ENCODE assay signal across 36 cellular contexts in the genomic region with DNA sequence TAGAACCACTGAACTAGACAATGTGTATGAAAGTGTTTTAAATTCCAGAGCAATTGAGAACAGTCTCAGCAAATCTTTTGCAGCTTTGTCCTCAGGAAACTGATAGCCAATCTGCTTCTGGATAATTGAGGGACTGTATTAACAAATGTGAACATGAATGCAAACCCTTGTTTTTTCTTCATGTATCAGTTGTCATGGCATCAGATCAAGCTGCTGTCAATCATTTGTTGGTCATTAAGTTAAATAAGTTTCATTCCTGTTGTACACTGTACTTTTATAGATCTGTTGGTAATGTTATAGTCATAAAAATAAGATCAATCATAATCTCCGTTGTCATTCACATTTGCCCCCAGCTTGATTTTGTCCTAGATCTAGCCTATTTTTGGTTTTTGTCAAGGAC.
DNase-seq lines count a peak whose midpoint lies in the region; ATAC-seq, FAIRE-seq and TF ChIP-seq lines count a peak whose summit lies in the region.
"Had no signal": no experiment of that assay in that cellular context is flagged by ENCODE, and none has a peak within 500 bp of the region (broad histone marks: within the 10 kb centered on the region; RNA-seq: fewer than 3 reads in every experiment).

No MANE protein-coding gene starts in this region.

- no peak for TF ChIP-seq EP300 in K562 (IDR thresholded peaks at IDR 0.05; ENCODE audit: low read length)

- no peaks in the 10 kb centered on the region for H3K4me1 ChIP-seq in K562 (replicated peaks in 1 of 2; ENCODE audit: control insufficient read depth in 2 of 2, insufficient read depth in 2 of 2, low read length in 2 of 2)
- no peaks in the 10 kb centered on the region for H3K4me1 ChIP-seq in neural progenitor cell
- H3K4me1 ChIP-seq in BE2C: 0 out of 2 replicates have a peak, but pooled peaks cover 2% of the 10 kb centered on the region
- H3K4me1 ChIP-seq: A549; BLaER1; BLaER1 treated with 17β-estradiol and CSF1 and Interleukin-3, amounts not matched to agents 10 nM and 100 nM; Caco-2 had no signal

- WGBS in K562 (ENCODE audit: insufficient coverage, low coverage, missing lambda C conversion rate): 15% methylated on average over 1 of the region's 1 CpG

- no peak overlapping the region for H3K4me3 ChIP-seq in K562
- H3K4me3 ChIP-seq in neural progenitor cell: no peak overlapping the region
- H3K4me3 ChIP-seq in BE2C (ENCODE audit: low read depth, low read length): no peak overlapping the region
- no peak overlapping the region for H3K4me3 ChIP-seq in WERI-Rb-1 (ENCODE audit: low read depth, low read length)
- H3K4me3 ChIP-seq in MG63: no peak overlapping the region
- H3K4me3 ChIP-seq: A549; BLaER1; BLaER1 treated with 17β-estradiol and CSF1 and Interleukin-3, amounts not matched to agents 10 nM and 100 nM had no signal

- FAIRE-seq in K562 (lab: Jason Lieb, UNC): no peak
- FAIRE-seq: A204.1, A549, D721Med had no signal

- no peak overlapping the region for H3K4me2 ChIP-seq in K562 (ENCODE audit: insufficient read depth, low read length)
- no peak overlapping the region for H3K4me2 ChIP-seq in neural progenitor cell
- H3K4me2 ChIP-seq: A549; BLaER1; BLaER1 treated with 17β-estradiol and CSF1 and Interleukin-3, amounts not matched to agents 10 nM and 100 nM had no signal

- no peaks in the 10 kb centered on the region for H3F3A ChIP-seq in neural progenitor cell (ENCODE audit: low read depth)

- H3K4me3 Mint-ChIP-seq in neural crest cell: no peak overlapping the region
- no peak overlapping the region for H3K4me3 Mint-ChIP-seq in neural progenitor cell
- H3K4me3 Mint-ChIP-seq: B cell; CD14-positive monocyte; CD4-positive, alpha-beta memory T cell; CD4-positive, alpha-beta T cell; CD8-positive, alpha-beta memory T cell; CD8-positive, alpha-beta T cell had no signal

- no peak overlapping the region for H2AFZ ChIP-seq in K562 (ENCODE audit: low read depth, low read length)
- no peak overlapping the region for H2AFZ ChIP-seq in neural progenitor cell (replicated peaks)

- no peak for TF ChIP-seq POLR2A in K562 (conservative IDR thresholded peaks at IDR 0.05)

- no peaks in the 10 kb centered on the region for H3K36me3 ChIP-seq in K562 (ENCODE audit: control insufficient read depth, insufficient read depth, low read length)
- no peaks in the 10 kb centered on the region for H3K36me3 ChIP-seq in neural progenitor cell
- no peaks in the 10 kb centered on the region for H3K36me3 ChIP-seq in BE2C
- H3K36me3 ChIP-seq in WERI-Rb-1: no peaks in the 10 kb centered on the region
- no peaks in the 10 kb centered on the region for H3K36me3 ChIP-seq in MG63
- H3K36me3 ChIP-seq: BLaER1; BLaER1 treated with 17β-estradiol and CSF1 and Interleukin-3, amounts not matched to agents 10 nM and 100 nM had no signal

- no peaks in the 10 kb centered on the region for H3K36me3 Mint-ChIP-seq in neural crest cell (ENCODE audit: low read depth)
- H3K36me3 Mint-ChIP-seq in neural progenitor cell: no peaks in the 10 kb centered on the region
- H3K36me3 Mint-ChIP-seq: CD14-positive monocyte; CD4-positive, CD25-positive, alpha-beta regulatory T cell; CD8-positive, alpha-beta memory T cell; CD8-positive, alpha-beta T cell had no signal

- H3K79me2 ChIP-seq in K562 (ENCODE audit: control insufficient read depth, insufficient read depth, low read length) (no peaks in the 10 kb centered on the region), neural progenitor cell (ENCODE audit: low read depth) (no peaks in the 10 kb centered on the region)

- POLR2A ChIA-PET in HEK293T (lab: Yijun Ruan, JAX): no interaction called here
- POLR2A ChIA-PET in K562 (lab: Yijun Ruan, JAX): interaction anchor here (0.8 kb wide), 1 partner anchor 13 kb away, joined by 3 read pairs; no protein-coding TSS in a partner anchor

- ATAC-seq in K562: no peak
- ATAC-seq: A549; CD8-positive, alpha-beta T cell had no signal

- H3K27me3 ChIP-seq in K562 (ENCODE audit: control insufficient read depth in 2 of 2, insufficient read depth in 2 of 2, low read length in 2 of 2) (peaks cover 24 to 33% of the 10 kb centered on the region in 2 experiments; a peak in 3 of 5 replicates), neural progenitor cell (no peaks in the 10 kb centered on the region), BE2C (no peaks in the 10 kb centered on the region), WERI-Rb-1 (ENCODE audit: insufficient read depth, low read depth, severe bottlenecking) (no peaks in the 10 kb centered on the region), MG63 (no peaks in the 10 kb centered on the region)
- H3K27me3 ChIP-seq: BLaER1; BLaER1 treated with 17β-estradiol and CSF1 and Interleukin-3, amounts not matched to agents 10 nM and 100 nM had no signal

- H3K9me1 ChIP-seq in K562 (ENCODE audit: control insufficient read depth, insufficient read depth, low read length): no peaks in the 10 kb centered on the region

- in situ Hi-C loops in K562 (cut with MboI): no loop called here

- H3K9me3 ChIP-seq in K562 (replicated peaks; ENCODE audit: control insufficient read depth, insufficient read depth, low read depth, low read length) (no peaks in the 10 kb centered on the region), neural progenitor cell (ENCODE audit: low read depth) (no peaks in the 10 kb centered on the region), BE2C (no peaks in the 10 kb centered on the region), WERI-Rb-1 (ENCODE audit: severe bottlenecking) (no peaks in the 10 kb centered on the region), MG63 (no peaks in the 10 kb centered on the region)
- H3K9me3 ChIP-seq: A549, BLaER1, Caco-2 had no signal

- H3K27ac Mint-ChIP-seq in neural crest cell (ENCODE audit: unreplicated experiment): peak overlapping the region; percentile 32
- peak overlapping the region; percentile 6 for H3K27ac Mint-ChIP-seq in neural progenitor cell
- H3K27ac Mint-ChIP-seq: B cell; CD14-positive monocyte; CD4-positive, alpha-beta memory T cell; CD4-positive, alpha-beta T cell; CD4-positive, CD25-positive, alpha-beta regulatory T cell; CD8-positive, alpha-beta memory T cell; CD8-positive, alpha-beta T cell had no signal

- H3K27ac ChIP-seq in K562 (ENCODE audit: extremely low read depth, low read depth, low read length) (no peak overlapping the region), neural progenitor cell (no peak overlapping the region), WERI-Rb-1 (no peak overlapping the region)
- H3K27ac ChIP-seq: 22Rv1; A549; BLaER1; BLaER1 treated with 17β-estradiol and CSF1 and Interleukin-3, amounts not matched to agents 10 nM and 100 nM; C4-2B had no signal

- no peaks in the 10 kb centered on the region for H3K27me3 Mint-ChIP-seq in neural crest cell (ENCODE audit: low read depth)
- H3K27me3 Mint-ChIP-seq in neural progenitor cell (ENCODE audit: insufficient read depth, low read depth): peaks cover 6% of the 10 kb centered on the region

- H3K9me3 Mint-ChIP-seq in neural crest cell (no peaks in the 10 kb centered on the region), neural progenitor cell (no peaks in the 10 kb centered on the region)
- H3K9me3 Mint-ChIP-seq: CD4-positive, alpha-beta T cell; CD8-positive, alpha-beta memory T cell had no signal

- intact Hi-C loops in K562 (cut with micrococcal nuclease): no loop called here

- no peaks in the 10 kb centered on the region for H4K20me1 ChIP-seq in K562 (replicated peaks; ENCODE audit: control insufficient read depth, insufficient read depth, low read length)
- no peaks in the 10 kb centered on the region for H4K20me1 ChIP-seq in neural progenitor cell (ENCODE audit: low read depth)
- H4K20me1 ChIP-seq: BLaER1; BLaER1 treated with 17β-estradiol and CSF1 and Interleukin-3, amounts not matched to agents 10 nM and 100 nM had no signal

- DNase-seq in HEK293T (ENCODE audit: extremely low spot score) (no peak), K562 (ENCODE audit: extremely low read depth in 1 of 4, low spot score in 3 of 4) (no peak), neural crest cell (ENCODE audit: low read depth, low spot score) (no peak), neural progenitor cell (ENCODE audit: low spot score) (no peak), BE2C (no peak), WERI-Rb-1 (no peak), NOMO-1 treated with DMSO at 0.1 percent for 48 hours (lab: John Stamatoyannopoulos, UW; ENCODE audit: unreplicated experiment) (no peak), MG63 (no peak)
- DNase-seq: 8988T; ACHN; AML-193; C1 segment of cervical spinal cord; Caco-2; Calu3; CD4-positive, alpha-beta memory T cell; CD4-positive, alpha-beta T cell; CD4-positive, CD25-positive, alpha-beta regulatory T cell; CD8-positive, alpha-beta memory T cell; CD8-positive, alpha-beta T cell; COR-L47; DMS 273 treated with DMSO at 0.1 percent for 48 hours; DMS153; DMS53; DMS79; DMS79 treated with DMSO at 0.1 percent for 48 hours; DND-41; EL had no signal

- no peak overlapping the region for H3K9ac ChIP-seq in K562 (ENCODE audit: insufficient read depth in 1 of 2, low read depth in 2 of 2, low read length in 2 of 2)
- no peak overlapping the region for H3K9ac ChIP-seq in neural progenitor cell
- H3K9ac ChIP-seq: BLaER1; BLaER1 treated with 17β-estradiol and CSF1 and Interleukin-3, amounts not matched to agents 10 nM and 100 nM had no signal

- TF ChIP-seq RAD21 in K562 (CRISPR knock-in tag; conservative IDR thresholded peaks at IDR 0.05 in 1 of 2, IDR thresholded peaks at IDR 0.05 in 1 of 2): no peak

- CTCF ChIA-PET in HEK293T (lab: Yijun Ruan, JAX) (no interaction called here), K562 (lab: Yijun Ruan, JAX; ENCODE audit: low intra/inter-chr PET ratio) (no interaction called here)

- TF ChIP-seq CTCF in K562 (IDR thresholded peaks at IDR 0.05 in 2 of 3, conservative IDR thresholded peaks at IDR 0.05 in 1 of 3; ENCODE audit: insufficient read depth in 2 of 3, low read depth in 1 of 3, low read length in 3 of 3): no peak
- TF ChIP-seq CTCF in neural crest cell (conservative IDR thresholded peaks at IDR 0.05): no peak
- TF ChIP-seq CTCF in neural progenitor cell (IDR thresholded peaks at IDR 0.05): no peak
- TF ChIP-seq CTCF in BE2C (IDR thresholded peaks at IDR 0.05; ENCODE audit: low read depth, low read length): no peak
- TF ChIP-seq CTCF in WERI-Rb-1 (IDR thresholded peaks at IDR 0.05; ENCODE audit: low read depth, low read length): no peak

- H3K4me1 Mint-ChIP-seq in neural crest cell (peaks cover 11% of the 10 kb centered on the region), neural progenitor cell (peaks cover 22% of the 10 kb centered on the region)
- H3K4me1 Mint-ChIP-seq: B cell; CD14-positive monocyte; CD4-positive, alpha-beta memory T cell had no signal

- no TSS peak for BruUV-seq in K562 (replicated peaks; lab: Mats Ljungman, UMichigan)

TF ChIP-seq in K562, 482 proteins besides CTCF, POLR2A, EP300 and RAD21 (continues in another document):
- TF ChIP-seq RFX1 (IDR thresholded peaks at IDR 0.05) (peak; percentile 19; the same call in 1 of the 2 replicates), LARP7 (IDR thresholded peaks at IDR 0.05) (no peak)
